In the genomic region with DNA sequence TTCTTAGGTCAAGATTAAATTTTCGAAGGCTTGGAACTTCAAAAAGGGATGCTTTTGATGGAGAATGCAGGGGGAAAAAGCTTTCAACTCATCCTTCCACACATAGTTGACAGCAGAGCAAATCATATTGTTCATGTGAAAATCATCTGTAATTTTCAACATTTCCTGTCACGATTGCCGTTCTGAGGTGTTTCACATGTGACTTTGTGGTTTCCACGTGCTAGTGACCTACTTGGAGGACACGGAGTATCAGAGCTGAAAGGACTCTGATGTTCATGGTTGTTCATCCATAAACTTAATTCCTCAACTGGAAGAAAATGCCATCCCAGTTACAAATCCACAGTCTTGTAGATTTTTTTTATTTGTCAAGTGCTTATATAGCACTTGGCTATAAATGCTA, we compare ENCODE assay signal across 2 cellular contexts.
TF ChIP-seq lines count a peak whose summit lies in the region.

No MANE protein-coding gene starts in this region.

TF ChIP-seq in HepG2, 621 proteins besides CTCF, POLR2A, EP300 and RAD21 (continued from another document):
- TF ChIP-seq, protein P1, sequence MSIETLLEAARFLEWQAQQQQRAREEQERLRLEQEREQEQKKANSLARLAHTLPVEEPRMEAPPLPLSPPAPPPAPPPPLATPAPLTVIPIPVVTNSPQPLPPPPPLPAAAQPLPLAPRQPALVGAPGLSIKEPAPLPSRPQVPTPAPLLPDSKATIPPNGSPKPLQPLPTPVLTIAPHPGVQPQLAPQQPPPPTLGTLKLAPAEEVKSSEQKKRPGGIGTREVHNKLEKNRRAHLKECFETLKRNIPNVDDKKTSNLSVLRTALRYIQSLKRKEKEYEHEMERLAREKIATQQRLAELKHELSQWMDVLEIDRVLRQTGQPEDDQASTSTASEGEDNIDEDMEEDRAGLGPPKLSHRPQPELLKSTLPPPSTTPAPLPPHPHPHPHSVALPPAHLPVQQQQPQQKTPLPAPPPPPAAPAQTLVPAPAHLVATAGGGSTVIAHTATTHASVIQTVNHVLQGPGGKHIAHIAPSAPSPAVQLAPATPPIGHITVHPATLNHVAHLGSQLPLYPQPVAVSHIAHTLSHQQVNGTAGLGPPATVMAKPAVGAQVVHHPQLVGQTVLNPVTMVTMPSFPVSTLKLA (IDR thresholded peaks at IDR 0.05), result peak; percentile 86

TF ChIP-seq in neural cell, 6 proteins besides CTCF, POLR2A, EP300 and RAD21 (continued from another document):
- TF ChIP-seq MXI1 (conservative IDR thresholded peaks at IDR 0.05; ENCODE audit: poor library complexity, severe bottlenecking), result no peak
- no peak for TF ChIP-seq POLR2AphosphoS5 (IDR thresholded peaks at IDR 0.05)
